Comparison of ENCODE assay signal across 14 cellular contexts in genomic region chr6:45896783-45897441, GRCh38.
A peak's percentile ranks its signal among the peaks of the same experiment; 100 is the strongest.
DNase-seq lines count a peak whose midpoint lies in the region; ATAC-seq and TF ChIP-seq lines count a peak whose summit lies in the region.
"Had no signal": no experiment of that assay in that cellular context is flagged by ENCODE, and none has a peak within 500 bp of the region (broad histone marks: within the 10 kb centered on the region; RNA-seq: fewer than 3 reads in every experiment).

No MANE protein-coding gene starts in this region.

- H3K9me2 ChIP-seq in MM.1S (replicated peaks; ENCODE audit: insufficient read depth, low read length) = no peaks in the 10 kb centered on the region

- TF ChIP-seq CTCF in MM.1S (IDR thresholded peaks at IDR 0.05; ENCODE audit: low read length) (no peak), choroid plexus epithelial cell (conservative IDR thresholded peaks at IDR 0.05; ENCODE audit: low read depth, low read length) (no peak)

- no peaks in the 10 kb centered on the region for H3K36me3 ChIP-seq in MM.1S (replicated peaks; ENCODE audit: insufficient read depth, low read length)
- H3K36me3 ChIP-seq: colonic mucosa had no signal

- peak overlapping the region; percentile 33; the same call in 1 of the 2 replicates for H3K4me2 ChIP-seq in MM.1S (ENCODE audit: low read depth, low read length)

- H2AFZ ChIP-seq in MM.1S (ENCODE audit: low read length) = no peak overlapping the region

- H3K9ac ChIP-seq in MM.1S (ENCODE audit: low read length) = no peak overlapping the region

- no peaks in the 10 kb centered on the region for H3K9me3 ChIP-seq in MM.1S (replicated peaks; ENCODE audit: insufficient read depth, low read length)
- H3K9me3 ChIP-seq: colonic mucosa had no signal

- no peaks in the 10 kb centered on the region for H3K27me3 ChIP-seq in MM.1S (replicated peaks; ENCODE audit: insufficient read depth, low read length)
- H3K27me3 ChIP-seq: colonic mucosa had no signal

- peak; percentile 30 for DNase-seq in NK-92 treated with Interleukin-12 subunit alpha and Interleukin-12 subunit beta, amount 100 ng/mL, for 24 hours (lab: John Stamatoyannopoulos, UW)
- DNase-seq in NK-92 (lab: John Stamatoyannopoulos, UW; ENCODE audit: unreplicated experiment) (no peak), MM.1S (peak; percentile 63), choroid plexus epithelial cell (ENCODE audit: low read depth) (peak; percentile 38), renal cortical epithelial cell (ENCODE audit: low read depth) (peak; percentile 84), retina (no peak)
- DNase-seq: activated CD4-positive, alpha-beta T cell treated with anti-CD3 and anti-CD28 coated beads for 36 hours; activated gamma-delta T cell treated with Interleukin-2 at 50 U/mL for 16 hours; colonic mucosa; NCI-H526 treated with DMSO at 0.1 percent for 48 hours; posterior cingulate gyrus had no signal

- H3K79me2 ChIP-seq in MM.1S (ENCODE audit: low read length) = no peaks in the 10 kb centered on the region

- no peaks in the 10 kb centered on the region for H3F3A ChIP-seq in MM.1S (ENCODE audit: insufficient read depth, low read length)

- H3K4me1 ChIP-seq in MM.1S (ENCODE audit: low read length) = peaks cover 15% of the 10 kb centered on the region
- H3K4me1 ChIP-seq: colonic mucosa had no signal

- H3K27ac ChIP-seq in MM.1S (ENCODE audit: low read length) = no peak overlapping the region
- H3K27ac ChIP-seq: colonic mucosa had no signal

- H3K4me3 ChIP-seq in MM.1S (ENCODE audit: low read length) = no peak overlapping the region
- no peak overlapping the region for H3K4me3 ChIP-seq in choroid plexus epithelial cell (ENCODE audit: low read depth, low read length)
- H3K4me3 ChIP-seq: colonic mucosa had no signal

- ATAC-seq in GM21447 (IDR thresholded peaks at IDR 0.05; ENCODE audit: unreplicated experiment) (no peak), GM19035 (IDR thresholded peaks at IDR 0.05; ENCODE audit: unreplicated experiment) (no peak)
- ATAC-seq: activated CD4-positive, alpha-beta T cell treated with anti-CD3 and anti-CD28 coated beads for 36 hours; left lobe of liver had no signal

- no peaks in the 10 kb centered on the region for H4K20me1 ChIP-seq in MM.1S (ENCODE audit: insufficient read depth, low read length)

Comparison
In these comparisons a context has a peak if more than half of its experiments do, and no peak if none do; other contexts are left out.
1. DNase-seq: peak in NK-92 treated with Interleukin-12 subunit alpha and Interleukin-12 subunit beta, amount 100 ng/mL, for 24 hours (single experiment), MM.1S (single experiment), choroid plexus epithelial cell (single experiment) and renal cortical epithelial cell (single experiment); none in NK-92 (single experiment) and retina (single experiment).